In genomic region chr2:201881731-201882130, GRCh38 we compare ENCODE assay signal across 1 cellular context.
TF ChIP-seq lines count a peak whose summit lies in the region.

No MANE protein-coding gene starts in this region.

TF ChIP-seq in HCT116, 20 proteins besides CTCF, POLR2A, EP300 and RAD21 (continued from another document):
- TF ChIP-seq REST (IDR thresholded peaks at IDR 0.05; ENCODE audit: low read depth) = no peak
- no peak for TF ChIP-seq JUND (IDR thresholded peaks at IDR 0.05)
- TF ChIP-seq EGR1 (IDR thresholded peaks at IDR 0.05; ENCODE audit: low read depth) = no peak
- no peak for TF ChIP-seq ZBTB33 (IDR thresholded peaks at IDR 0.05; ENCODE audit: extremely low read depth, insufficient replicate concordance, low read length)
- TF ChIP-seq ZFX (IDR thresholded peaks at IDR 0.05) = no peak
- no peak for TF ChIP-seq SP1 (IDR thresholded peaks at IDR 0.05; ENCODE audit: low read depth)
- no peak for TF ChIP-seq SIN3A (IDR thresholded peaks at IDR 0.05; ENCODE audit: low read depth)
- TF ChIP-seq SRF (IDR thresholded peaks at IDR 0.05; ENCODE audit: low read depth) = no peak
- TF ChIP-seq TCF7L2 (IDR thresholded peaks at IDR 0.05; ENCODE audit: borderline replicate concordance, extremely low read depth, insufficient read depth, insufficient read length) = no peak
- TF ChIP-seq ATF3 (IDR thresholded peaks at IDR 0.05) = no peak
- TF ChIP-seq YY1 (IDR thresholded peaks at IDR 0.05; ENCODE audit: extremely low read depth, insufficient replicate concordance, low read depth, low read length) = no peak
- TF ChIP-seq FOSL1 (IDR thresholded peaks at IDR 0.05; ENCODE audit: low read depth) = no peak
- no peak for TF ChIP-seq MAX (IDR thresholded peaks at IDR 0.05)
- no peak for TF ChIP-seq ELF1 (IDR thresholded peaks at IDR 0.05; ENCODE audit: borderline replicate concordance, low read depth)
- no peak for TF ChIP-seq CEBPB (IDR thresholded peaks at IDR 0.05; ENCODE audit: low read depth)
TF ChIP-seq in HCT116: peak in this region for 0.
